In genomic region chr19:14434157-14434501, GRCh38 we compare ENCODE assay signal across 6 cellular contexts. TPM values are rescaled to one million over a fixed set of nuclear protein-coding genes. Genes with fewer than 3 reads are reported as not detected.
A peak's percentile ranks its signal among the peaks of the same experiment; 100 is the strongest.
DNase-seq lines count a peak whose midpoint lies in the region; ATAC-seq and TF ChIP-seq lines count a peak whose summit lies in the region.

No MANE protein-coding gene starts in this region.

- TF ChIP-seq EP300 in sigmoid colon (IDR thresholded peaks at IDR 0.05) = no peak

- no peak for TF ChIP-seq CTCF in sigmoid colon (IDR thresholded peaks at IDR 0.05)

- H3K9me3 Mint-ChIP-seq in activated naive CD4-positive, alpha-beta T cell treated with anti-CD3 and anti-CD28 coated beads, Interleukin-2, amount 50 U/mL, for 24 hours = no peaks in the 10 kb centered on the region

- H3K36me3 ChIP-seq in ectodermal cell (ENCODE audit: control insufficient read depth, insufficient read depth, low read length) (no peaks in the 10 kb centered on the region), sigmoid colon (peaks cover 0 to 12% (median 0%) of the 10 kb centered on the region in 4 donors)

- DNase-seq in activated naive CD4-positive, alpha-beta T cell (lab: John Stamatoyannopoulos, UW) = no peak
- no peak for DNase-seq in sigmoid colon
- DNase-seq in left lobe of liver (ENCODE audit: low spot score) = no peak

- WGBS in ectodermal cell, 2 experiments = 65 to 72% methylated on average over 4 of the region's 4 CpGs
- 6 to 18% methylated on average over 4 of the region's 4 CpGs for WGBS in sigmoid colon, 2 donors

- ATAC-seq in left lobe of liver = no peak
- no peak for ATAC-seq in GM19395 (IDR thresholded peaks at IDR 0.05; ENCODE audit: unreplicated experiment)

- intact Hi-C loops in sigmoid colon (cut with DNase I) = no loop called here

- H3K27me3 ChIP-seq in ectodermal cell (ENCODE audit: control insufficient read depth, insufficient read depth, low read length, poor library complexity, severe bottlenecking) (peaks cover 18% of the 10 kb centered on the region), sigmoid colon (no peaks in the 10 kb centered on the region)

- H3K4me1 Mint-ChIP-seq in activated naive CD4-positive, alpha-beta T cell treated with anti-CD3 and anti-CD28 coated beads, Interleukin-2, amount 50 U/mL, for 24 hours = peaks cover 45% of the 10 kb centered on the region

- H3K4me3 ChIP-seq in ectodermal cell (ENCODE audit: insufficient read depth, low read depth, low read length) (peak overlapping the region; percentile 48), sigmoid colon (peak overlapping the region; percentile 65 to 98 (median 86))

- peak overlapping the region; percentile 93 for H3K27ac Mint-ChIP-seq in activated naive CD4-positive, alpha-beta T cell treated with anti-CD3 and anti-CD28 coated beads, Interleukin-2, amount 50 U/mL, for 24 hours

- no peak for TF ChIP-seq POLR2A in sigmoid colon (IDR thresholded peaks at IDR 0.05)

- H3K27me3 Mint-ChIP-seq in activated naive CD4-positive, alpha-beta T cell treated with anti-CD3 and anti-CD28 coated beads, Interleukin-2, amount 50 U/mL, for 24 hours = no peaks in the 10 kb centered on the region

- H3K27ac ChIP-seq in ectodermal cell (ENCODE audit: insufficient read depth, low read depth, low read length, poor library complexity, severe bottlenecking) (no peak overlapping the region), sigmoid colon (peak overlapping the region; percentile 88 to 92 (median 90))

- H3K4me3 Mint-ChIP-seq in activated naive CD4-positive, alpha-beta T cell treated with anti-CD3 and anti-CD28 coated beads, Interleukin-2, amount 50 U/mL, for 24 hours = peak overlapping the region; percentile 83

- H3K4me1 ChIP-seq in ectodermal cell (ENCODE audit: control insufficient read depth, insufficient read depth, low read length) (peaks cover 11% of the 10 kb centered on the region), sigmoid colon (peaks cover 0 to 52% (median 30%) of the 10 kb centered on the region in 4 donors)

- no peaks in the 10 kb centered on the region for H3K36me3 Mint-ChIP-seq in activated naive CD4-positive, alpha-beta T cell treated with anti-CD3 and anti-CD28 coated beads, Interleukin-2, amount 50 U/mL, for 24 hours

- no peaks in the 10 kb centered on the region for H3K9me3 ChIP-seq in ectodermal cell (ENCODE audit: control insufficient read depth, low read length)
- H3K9me3 ChIP-seq in sigmoid colon = no peaks in the 10 kb centered on the region

RNA-seq across cellular contexts. Expression of gene PKN1, which starts 1.0 kb away (rescaled TPM):
- polyA plus RNA-seq in ectodermal cell (2013, experiment 1 of 4) = 96.0 TPM
- 88.5 TPM for polyA plus RNA-seq in ectodermal cell (2013, experiment 2 of 4)
- 75.8 TPM for polyA plus RNA-seq in ectodermal cell (2013, experiment 3 of 4)
- 81.3 TPM for polyA plus RNA-seq in ectodermal cell (2013, experiment 4 of 4)
- total RNA-seq in sigmoid colon = 100 to 1,000 TPM in 1 of 4 donors, 10 to 100 TPM in 3; 79.2 to 126 (median 84.6) TPM
- polyA plus RNA-seq in sigmoid colon = 10 to 100 TPM; 20.8 to 54.8 (median 28.2) TPM
- 32.4 TPM for total RNA-seq in left lobe of liver

RNA-seq across cellular contexts. Expression of gene DDX39A, which starts 15.0 kb away (rescaled TPM):
- polyA plus RNA-seq in ectodermal cell (2013, experiment 1 of 4) = 95.5 TPM
- polyA plus RNA-seq in ectodermal cell (2013, experiment 2 of 4) = 91.5 TPM
- 78.7 TPM for polyA plus RNA-seq in ectodermal cell (2013, experiment 3 of 4)
- polyA plus RNA-seq in ectodermal cell (2013, experiment 4 of 4) = 76.2 TPM
- 10 to 100 TPM; 37.8 to 43.8 (median 42.0) TPM for total RNA-seq in sigmoid colon
- polyA plus RNA-seq in sigmoid colon = 100 to 1,000 TPM in 1 of 3 donors, 10 to 100 TPM in 2; 40.2 to 161 (median 45.3) TPM
- total RNA-seq in left lobe of liver = 18.0 TPM

RNA-seq across cellular contexts. Expression of gene PTGER1, which starts 41.0 kb away (rescaled TPM):
- not detected for polyA plus RNA-seq in ectodermal cell (2013, experiment 1 of 4)
- 0.36 TPM for polyA plus RNA-seq in ectodermal cell (2013, experiment 2 of 4)
- polyA plus RNA-seq in ectodermal cell (2013, experiment 3 of 4) = 0.32 TPM
- 0.81 TPM for polyA plus RNA-seq in ectodermal cell (2013, experiment 4 of 4)
- under 1 TPM in 2 of 4 donors, not detected in 2; 0.54 to 0.71 TPM for total RNA-seq in sigmoid colon
- under 1 TPM in 1 of 3 donors, not detected in 2; 0.67 TPM for polyA plus RNA-seq in sigmoid colon
- 0.13 TPM for total RNA-seq in left lobe of liver

RNA-seq across cellular contexts. Expression of gene ADGRE5, which starts 52.9 kb away (rescaled TPM):
- 3.4 TPM for polyA plus RNA-seq in ectodermal cell (2013, experiment 1 of 4)
- polyA plus RNA-seq in ectodermal cell (2013, experiment 2 of 4) = 2.4 TPM
- polyA plus RNA-seq in ectodermal cell (2013, experiment 3 of 4) = 2.3 TPM
- polyA plus RNA-seq in ectodermal cell (2013, experiment 4 of 4) = 1.9 TPM
- total RNA-seq in sigmoid colon (10 to 100 TPM; 23.7 to 63.1 (median 34.1) TPM), left lobe of liver (11.7 TPM)
- polyA plus RNA-seq in sigmoid colon = 100 to 1,000 TPM in 1 of 3 donors, 10 to 100 TPM in 2; 12.0 to 111 (median 29.8) TPM
